8 cellular contexts compared by ENCODE assay signal in the genomic region with DNA sequence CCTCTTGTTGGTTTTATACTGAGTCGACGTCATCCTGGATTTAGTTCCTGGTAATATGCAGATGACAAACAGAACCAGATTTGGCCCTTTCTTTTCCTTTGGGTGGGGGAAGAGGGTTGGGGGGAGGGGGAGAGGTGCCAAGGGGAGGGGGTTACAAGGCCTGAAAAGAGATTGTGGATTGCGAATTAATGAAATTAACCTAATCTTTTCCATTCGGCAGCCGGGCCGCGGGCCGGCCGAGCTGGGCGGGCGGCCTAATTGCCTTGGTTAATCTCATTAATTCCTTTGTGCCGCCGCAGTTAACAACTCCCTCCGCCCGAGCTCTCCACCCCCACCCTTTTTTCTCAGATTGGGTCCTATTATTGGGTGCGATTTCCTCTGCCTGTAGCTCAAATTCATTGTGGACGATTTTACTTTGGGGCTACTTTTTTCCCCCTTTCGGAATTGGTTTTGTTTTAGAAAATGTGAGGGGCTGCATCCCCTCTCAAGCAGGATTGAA. TPM values are rescaled to one million over a fixed set of nuclear protein-coding genes. Genes with fewer than 3 reads are reported as not detected.
DNase-seq lines count a peak whose midpoint lies in the region; ATAC-seq and TF ChIP-seq lines count a peak whose summit lies in the region.

No MANE protein-coding gene starts in this region.

- H3K4me1 Mint-ChIP-seq in nephron progenitor cell: peaks cover 57% of the 10 kb centered on the region

- H3K56ac ChIP-seq in IMR-90 (ENCODE audit: extremely low read depth, insufficient read depth, low read length): no peak overlapping the region

- intact Hi-C loops in IMR-90 (cut with micrococcal nuclease): loop anchor here (5.0 kb wide), 1 partner anchor 327 kb away; no protein-coding TSS in a partner anchor

- peaks cover 99% of the 10 kb centered on the region for H3K27me3 Mint-ChIP-seq in nephron progenitor cell (ENCODE audit: low read depth, poor library complexity)

- H4K5ac ChIP-seq in IMR-90 (ENCODE audit: low read depth, low read length): no peak overlapping the region

- ATAC-seq in IMR-90 (ENCODE audit: low read depth): no peak
- no peak for ATAC-seq in HG03097 (IDR thresholded peaks at IDR 0.05; ENCODE audit: low FRiP score, unreplicated experiment)
- ATAC-seq in HG02763 (IDR thresholded peaks at IDR 0.05; ENCODE audit: unreplicated experiment): no peak
- no peak for ATAC-seq in GM21515 (IDR thresholded peaks at IDR 0.05; ENCODE audit: unreplicated experiment)

- H4K8ac ChIP-seq in IMR-90 (ENCODE audit: low read depth in 2 of 2, low read length in 2 of 2): no peak overlapping the region

- H2AK9ac ChIP-seq in IMR-90 (replicated peaks; ENCODE audit: low read depth, low read length, poor library complexity): no peak overlapping the region

- H3K36me3 ChIP-seq in IMR-90 (ENCODE audit: control insufficient read depth, insufficient read depth, low read length): no peaks in the 10 kb centered on the region

- H2BK20ac ChIP-seq in IMR-90 (ENCODE audit: low read depth, low read length): no peak overlapping the region

- no peak for TF ChIP-seq RAD21 in IMR-90 (IDR thresholded peaks at IDR 0.05; ENCODE audit: low read length)

- no TSS peak for BruUV-seq in IMR-90 (replicated peaks; lab: Mats Ljungman, UMichigan)

- no peak overlapping the region for H2BK15ac ChIP-seq in IMR-90 (ENCODE audit: low read depth, low read length)

- H2BK5ac ChIP-seq in IMR-90 (ENCODE audit: low read depth, low read length, poor library complexity, severe bottlenecking): no peak overlapping the region

- in situ Hi-C loops in IMR-90 (cut with MboI; ENCODE audit: low sequenced_read_pairs): no loop called here

- H3K14ac ChIP-seq in IMR-90 (replicated peaks; ENCODE audit: low read depth, low read length): no peak overlapping the region

- dilution Hi-C loops in IMR-90 (cut with HindIII; ENCODE audit: low sequenced_read_pairs, unreplicated experiment): no loop called here

- no peak overlapping the region for H3K27ac Mint-ChIP-seq in nephron progenitor cell

- no peak overlapping the region; the same call in 1 of the 2 replicates for H3K4me2 ChIP-seq in IMR-90 (ENCODE audit: low read depth, low read length)

- no peaks in the 10 kb centered on the region for H3K9me1 ChIP-seq in IMR-90 (ENCODE audit: insufficient read depth, low read length)

- no peak overlapping the region for H3K18ac ChIP-seq in IMR-90 (ENCODE audit: low read depth, low read length)

- H3K9me3 Mint-ChIP-seq in nephron progenitor cell: no peaks in the 10 kb centered on the region

- no peak overlapping the region for H2BK120ac ChIP-seq in IMR-90 (ENCODE audit: low read depth, low read length)

- CTCF ChIA-PET in IMR-90 (lab: Yijun Ruan, JAX): interaction anchor here (0.5 kb wide), 1 partner anchor 22 kb away, joined by 4 read pairs; no protein-coding TSS in a partner anchor

- POLR2A ChIA-PET in IMR-90 (lab: Charles Lee; ENCODE audit: unreplicated experiment): no interaction called here

- H3K27me3 ChIP-seq in IMR-90 (ENCODE audit: control insufficient read depth, insufficient read depth, low read length): peaks cover 80% of the 10 kb centered on the region

- no peak overlapping the region for H2AK5ac ChIP-seq in IMR-90 (ENCODE audit: low read depth, low read length)

- no peak overlapping the region for H3K27ac ChIP-seq in IMR-90 (ENCODE audit: insufficient read depth, low read length)

- H3K9me3 ChIP-seq in IMR-90 (ENCODE audit: control insufficient read depth, insufficient read depth, low read length): peaks cover 13% of the 10 kb centered on the region

- H3K23ac ChIP-seq in IMR-90 (ENCODE audit: low read depth, low read length): no peak overlapping the region

- no peaks in the 10 kb centered on the region for H3K4me1 ChIP-seq in IMR-90 (ENCODE audit: control insufficient read depth, insufficient read depth, low read length)

- DNase-seq in AG09309 (ENCODE audit: low read depth) (no peak), IMR-90 (peak; percentile 20), ecto neural progenitor cell (ENCODE audit: low spot score) (peak; percentile 78), nephron progenitor cell (no peak), GOT3 (lab: John Stamatoyannopoulos, UW) (no peak)

- no peak overlapping the region for H3K4ac ChIP-seq in IMR-90 (ENCODE audit: low read depth, low read length)

- H4K20me1 ChIP-seq in IMR-90 (ENCODE audit: insufficient read depth, low read length): no peaks in the 10 kb centered on the region

- no peak overlapping the region for H3K9ac ChIP-seq in IMR-90 (ENCODE audit: low read depth, low read length)

- H3K4me3 Mint-ChIP-seq in nephron progenitor cell: peak overlapping the region; percentile 61

- no peak overlapping the region for H2AFZ ChIP-seq in IMR-90 (replicated peaks; ENCODE audit: low read length, poor library complexity)

- no peaks in the 10 kb centered on the region for H3K79me1 ChIP-seq in IMR-90 (ENCODE audit: low read depth in 1 of 2, low read length in 2 of 2)

- H3K36me3 Mint-ChIP-seq in nephron progenitor cell (ENCODE audit: low read depth): no peaks in the 10 kb centered on the region

- TF ChIP-seq CTCF in AG09309 (IDR thresholded peaks at IDR 0.05; ENCODE audit: control insufficient read depth, insufficient read depth, low read depth, low read length, missing control alignments) (no peak), IMR-90 (conservative IDR thresholded peaks at IDR 0.05; ENCODE audit: low read depth, low read length) (no peak), nephron progenitor cell (IDR thresholded peaks at IDR 0.05) (no peak)

- H4K91ac ChIP-seq in IMR-90 (ENCODE audit: insufficient read depth, low read depth, low read length): no peak overlapping the region

- no CpG with 5 or more reads among the region's 18 CpGs for WGBS in IMR-90 (ENCODE audit: extremely low coverage in 2 of 2, insufficient read length in 1 of 2), 2 experiments

- no peak for TF ChIP-seq POLR2A in IMR-90 (IDR thresholded peaks at IDR 0.05; ENCODE audit: low read depth, low read length)

- H3K4me3 ChIP-seq in AG09309 (ENCODE audit: control insufficient read depth, low read depth, low read length) (peak overlapping the region; percentile 54), IMR-90 (ENCODE audit: insufficient read depth, low read depth, low read length) (no peak overlapping the region)

TF ChIP-seq in IMR-90, 13 proteins besides CTCF, POLR2A, EP300 and RAD21:
- no peak for TF ChIP-seq CHD1 (IDR thresholded peaks at IDR 0.05; ENCODE audit: low read depth, low read length)
- TF ChIP-seq NFE2L2 (IDR thresholded peaks at IDR 0.05; ENCODE audit: low read depth, low read length): no peak
- TF ChIP-seq CEBPB (IDR thresholded peaks at IDR 0.05; ENCODE audit: low read depth, low read length): no peak
- TF ChIP-seq MAFK (IDR thresholded peaks at IDR 0.05; ENCODE audit: low read depth, low read length): no peak
- TF ChIP-seq ELK1 (IDR thresholded peaks at IDR 0.05; ENCODE audit: borderline replicate concordance, low read depth, low read length): no peak
- TF ChIP-seq FOS (IDR thresholded peaks at IDR 0.05; ENCODE audit: low read depth, low read length): no peak
- no peak for TF ChIP-seq MAZ (IDR thresholded peaks at IDR 0.05; ENCODE audit: borderline replicate concordance, low read depth, low read length)
- TF ChIP-seq SMC3 (IDR thresholded peaks at IDR 0.05; ENCODE audit: low read depth, low read length): no peak
- TF ChIP-seq RFX5 (IDR thresholded peaks at IDR 0.05; ENCODE audit: low read depth, low read length): no peak
- TF ChIP-seq BHLHE40 (IDR thresholded peaks at IDR 0.05; ENCODE audit: low read depth, low read length): no peak
- no peak for TF ChIP-seq RCOR1 (IDR thresholded peaks at IDR 0.05; ENCODE audit: insufficient replicate concordance, low read length)
- TF ChIP-seq MXI1 (IDR thresholded peaks at IDR 0.05; ENCODE audit: borderline replicate concordance, low read depth, low read length): no peak
- TF ChIP-seq, protein P1, sequence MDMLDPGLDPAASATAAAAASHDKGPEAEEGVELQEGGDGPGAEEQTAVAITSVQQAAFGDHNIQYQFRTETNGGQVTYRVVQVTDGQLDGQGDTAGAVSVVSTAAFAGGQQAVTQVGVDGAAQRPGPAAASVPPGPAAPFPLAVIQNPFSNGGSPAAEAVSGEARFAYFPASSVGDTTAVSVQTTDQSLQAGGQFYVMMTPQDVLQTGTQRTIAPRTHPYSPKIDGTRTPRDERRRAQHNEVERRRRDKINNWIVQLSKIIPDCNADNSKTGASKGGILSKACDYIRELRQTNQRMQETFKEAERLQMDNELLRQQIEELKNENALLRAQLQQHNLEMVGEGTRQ (IDR thresholded peaks at IDR 0.05; ENCODE audit: low read depth, low read length): no peak

RNA-seq across cellular contexts. Expression of gene GSC, which starts 0.4 kb away (rescaled TPM):
- total RNA-seq in IMR-90 (2012; rRNA removed): not detected in 2 replicates
- not detected in 2 replicates for polyA plus RNA-seq in IMR-90 (2012; rRNA removed)
- polyA plus RNA-seq in IMR-90 (2012; cell fraction: cytosol; rRNA removed): not detected in 2 replicates
- polyA plus RNA-seq in IMR-90 (2012; cell fraction: nucleus; rRNA removed; ENCODE audit: low replicate concordance): not detected in 2 replicates

Comparison
In these comparisons a context has a peak if more than half of its experiments do, and no peak if none do; other contexts are left out.
1. DNase-seq: peak in IMR-90 (single experiment) and ecto neural progenitor cell (single experiment); none in AG09309 (single experiment), nephron progenitor cell (single experiment) and GOT3 (single experiment).